15 cellular contexts compared by ENCODE assay signal in genomic region chr5:137164961-137165360, GRCh38.
DNase-seq lines count a peak whose midpoint lies in the region; ATAC-seq and TF ChIP-seq lines count a peak whose summit lies in the region.
"Had no signal": no experiment of that assay in that cellular context is flagged by ENCODE, and none has a peak within 500 bp of the region (broad histone marks: within the 10 kb centered on the region; RNA-seq: fewer than 3 reads in every experiment).

No MANE protein-coding gene starts in this region.

- DNase-seq in H4 (ENCODE audit: low spot score) (peak; percentile 20), MV-4-11 (lab: John Stamatoyannopoulos, UW) (peak; percentile 0), SK-MEL-5 (ENCODE audit: low read depth, low spot score) (peak; percentile 9), sciatic nerve (ENCODE audit: low spot score) (no peak), esophagus squamous epithelium (lab: John Stamatoyannopoulos, UW) (no peak), heart left ventricle (no peak), trophoblast cell (no peak)
- DNase-seq: C1 segment of cervical spinal cord; Calu3; CD4-positive, alpha-beta memory T cell; COR-L47; DMS79; GOT3; H7; HCEC 1CT had no signal

- no CpG with 5 or more reads among the region's 1 CpG for WGBS in esophagus squamous epithelium, 2 donors
- 17 to 80% (median 73%) methylated on average over 1 of the region's 1 CpG for WGBS in heart left ventricle, 4 donors
- WGBS in trophoblast cell (ENCODE audit: extremely low coverage, insufficient coverage, insufficient read length) = no CpG with 5 or more reads among the region's 1 CpG

- H2AFZ ChIP-seq in trophoblast cell (ENCODE audit: insufficient read depth, low read length, poor library complexity) = no peak overlapping the region

- intact Hi-C loops in sciatic nerve (cut with DNase I) (no loop called here), esophagus squamous epithelium (cut with DNase I) (no loop called here), heart left ventricle (cut with DNase I) (no loop called here)

- H3K27me3 ChIP-seq in esophagus squamous epithelium = peaks cover 0 to 7% (median 0%) of the 10 kb centered on the region in 4 donors
- H3K27me3 ChIP-seq in heart left ventricle = no peaks in the 10 kb centered on the region
- H3K27me3 ChIP-seq in trophoblast cell (ENCODE audit: insufficient read depth, low read length) = no peaks in the 10 kb centered on the region

- H3K79me1 ChIP-seq in trophoblast cell (ENCODE audit: low read length) = no peaks in the 10 kb centered on the region

- H3K9me3 ChIP-seq in esophagus squamous epithelium (no peaks in the 10 kb centered on the region), heart left ventricle (no peaks in the 10 kb centered on the region), trophoblast cell (ENCODE audit: insufficient read depth, low read depth, low read length) (no peaks in the 10 kb centered on the region)

- in situ Hi-C loops in SK-MEL-5 (cut with HindIII; ENCODE audit: low pct_unique_long_range_greater_than_20kb, low sequenced_read_pairs) = no loop called here

- no peak overlapping the region for H4K91ac ChIP-seq in trophoblast cell (ENCODE audit: low read depth, low read length)

- H3K4me1 ChIP-seq in esophagus squamous epithelium (no peaks in the 10 kb centered on the region), heart left ventricle (no peaks in the 10 kb centered on the region), trophoblast cell (ENCODE audit: control insufficient read depth in 1 of 2, insufficient read depth in 2 of 2, low read length in 2 of 2) (no peaks in the 10 kb centered on the region)

- no peak overlapping the region for H3K23ac ChIP-seq in trophoblast cell (ENCODE audit: low read length)

- no peak overlapping the region for H3K9ac ChIP-seq in trophoblast cell (ENCODE audit: low read length)

- no peak overlapping the region for H3K4me2 ChIP-seq in trophoblast cell (ENCODE audit: low read length)

- H3K14ac ChIP-seq in trophoblast cell (ENCODE audit: low read length) = no peak overlapping the region

- TF ChIP-seq POLR2A in esophagus squamous epithelium (IDR thresholded peaks at IDR 0.05) = no peak
- no peak for TF ChIP-seq POLR2A in heart left ventricle (IDR thresholded peaks at IDR 0.05)

- H3K4me3 ChIP-seq in esophagus squamous epithelium (no peak overlapping the region), heart left ventricle (no peak overlapping the region), trophoblast cell (ENCODE audit: low read depth, low read length) (no peak overlapping the region)

- H2BK120ac ChIP-seq in trophoblast cell (ENCODE audit: insufficient read depth, low read length, poor library complexity) = no peak overlapping the region

- H2BK12ac ChIP-seq in trophoblast cell (ENCODE audit: low read length) = no peak overlapping the region

- H3K4ac ChIP-seq in trophoblast cell (ENCODE audit: low read depth, low read length) = no peak overlapping the region

- no peak overlapping the region for H4K8ac ChIP-seq in trophoblast cell (ENCODE audit: low read depth, low read length)

- H3K27ac ChIP-seq in esophagus squamous epithelium (no peak overlapping the region), heart left ventricle (no peak overlapping the region), trophoblast cell (ENCODE audit: low read depth, low read length) (no peak overlapping the region)

- H3K36me3 ChIP-seq in esophagus squamous epithelium (no peaks in the 10 kb centered on the region), heart left ventricle (no peaks in the 10 kb centered on the region), trophoblast cell (ENCODE audit: control insufficient read depth in 1 of 2, insufficient read depth in 2 of 2, low read length in 2 of 2) (no peaks in the 10 kb centered on the region)

- ATAC-seq in sciatic nerve (no peak), heart left ventricle (no peak)

- no peak overlapping the region for H2AK5ac ChIP-seq in trophoblast cell (ENCODE audit: low read length)

- no peak overlapping the region for H2BK5ac ChIP-seq in trophoblast cell (ENCODE audit: low read depth, low read length, poor library complexity)

- no peak overlapping the region for H3K18ac ChIP-seq in trophoblast cell (ENCODE audit: low read length)

- TF ChIP-seq CTCF in esophagus squamous epithelium (IDR thresholded peaks at IDR 0.05) (no peak), heart left ventricle (IDR thresholded peaks at IDR 0.05) (no peak)

- peaks cover 2% of the 10 kb centered on the region for H3K79me2 ChIP-seq in trophoblast cell (ENCODE audit: control insufficient read depth, insufficient read depth, low read length, poor library complexity)

- no peak overlapping the region for H4K12ac ChIP-seq in trophoblast cell (ENCODE audit: low read depth, low read length)

Comparison
In these comparisons a context has a peak if more than half of its experiments do, and no peak if none do; other contexts are left out.
1. DNase-seq: peak in H4 (single experiment), MV-4-11 (single experiment) and SK-MEL-5 (single experiment); none in sciatic nerve (single experiment), esophagus squamous epithelium (single experiment), heart left ventricle (0 of 5) and trophoblast cell (0 of 2).